In genomic region chr5:137367951-137368350, GRCh38 we compare ENCODE assay signal across 14 cellular contexts.
DNase-seq lines count a peak whose midpoint lies in the region; ATAC-seq and TF ChIP-seq lines count a peak whose summit lies in the region.
"Had no signal": no experiment of that assay in that cellular context is flagged by ENCODE, and none has a peak within 500 bp of the region (broad histone marks: within the 10 kb centered on the region; RNA-seq: fewer than 3 reads in every experiment).

No MANE protein-coding gene starts in this region.

- H4K20me1 ChIP-seq in KMS-11 (ENCODE audit: insufficient read depth) (no peaks in the 10 kb centered on the region), smooth muscle cell (ENCODE audit: low read depth) (no peaks in the 10 kb centered on the region)

- 56% methylated on average over 1 of the region's 1 CpG for WGBS in smooth muscle cell (ENCODE audit: low lambda C conversion rate)
- 82 to 89% methylated on average over 1 of the region's 1 CpG for WGBS in esophagus squamous epithelium, 2 donors

- no peak for TF ChIP-seq CTCF in KMS-11 (conservative IDR thresholded peaks at IDR 0.05; ENCODE audit: low read depth, low read length)
- no peak for TF ChIP-seq CTCF in smooth muscle cell (IDR thresholded peaks at IDR 0.05; ENCODE audit: borderline replicate concordance, insufficient read depth, poor library complexity, severe bottlenecking)
- TF ChIP-seq CTCF in gastrocnemius medialis (IDR thresholded peaks at IDR 0.05 in 4 of 5, conservative IDR thresholded peaks at IDR 0.05 in 1 of 5): no peak
- TF ChIP-seq CTCF in esophagus squamous epithelium (IDR thresholded peaks at IDR 0.05): no peak
- TF ChIP-seq CTCF in uterus (IDR thresholded peaks at IDR 0.05): no peak

- H3K4me2 ChIP-seq in KMS-11 (peak overlapping the region; percentile 45; the same call in 1 of the 2 replicates), smooth muscle cell (peak overlapping the region; percentile 10)
- H3K4me2 ChIP-seq: A549 had no signal

- H3K79me2 ChIP-seq in KMS-11 (ENCODE audit: insufficient read depth, low read depth): no peaks in the 10 kb centered on the region
- H3K79me2 ChIP-seq in smooth muscle cell (ENCODE audit: low read depth): no peaks in the 10 kb centered on the region

- H3K9me3 ChIP-seq in smooth muscle cell (replicated peaks; ENCODE audit: low read depth): no peaks in the 10 kb centered on the region
- H3K9me3 ChIP-seq in gastrocnemius medialis: no peaks in the 10 kb centered on the region
- no peaks in the 10 kb centered on the region for H3K9me3 ChIP-seq in esophagus squamous epithelium
- H3K9me3 ChIP-seq in uterus: no peaks in the 10 kb centered on the region
- H3K9me3 ChIP-seq: A549, Caco-2 had no signal

- H3K27me3 ChIP-seq in KMS-11 (ENCODE audit: insufficient read depth, low read depth) (no peaks in the 10 kb centered on the region), smooth muscle cell (ENCODE audit: low read depth) (no peaks in the 10 kb centered on the region), gastrocnemius medialis (no peaks in the 10 kb centered on the region), esophagus squamous epithelium (peaks cover 0 to 7% (median 0%) of the 10 kb centered on the region in 4 donors), uterus (no peaks in the 10 kb centered on the region)

- H3K36me3 ChIP-seq in KMS-11 (ENCODE audit: insufficient read depth): no peaks in the 10 kb centered on the region
- H3K36me3 ChIP-seq in smooth muscle cell (ENCODE audit: low read depth): no peaks in the 10 kb centered on the region
- no peaks in the 10 kb centered on the region for H3K36me3 ChIP-seq in gastrocnemius medialis
- H3K36me3 ChIP-seq in esophagus squamous epithelium: no peaks in the 10 kb centered on the region
- H3K36me3 ChIP-seq in uterus: no peaks in the 10 kb centered on the region

- peak; percentile 32 for DNase-seq in NCI-H82 (lab: John Stamatoyannopoulos, UW)
- DNase-seq in astrocyte of the hippocampus (ENCODE audit: low read depth, low spot score): peak; percentile 33
- no peak for DNase-seq in smooth muscle cell (lab: John Stamatoyannopoulos, UW; ENCODE audit: unreplicated experiment)
- no peak for DNase-seq in gastrocnemius medialis
- DNase-seq in esophagus squamous epithelium (lab: John Stamatoyannopoulos, UW): no peak
- DNase-seq in uterus: no peak
- DNase-seq in DMS 273 treated with DMSO at 0.1 percent for 48 hours (lab: John Stamatoyannopoulos, UW): no peak
- DNase-seq: Caco-2; CD8-positive, alpha-beta memory T cell; DMS53; GOT3; H9 had no signal

- H3K4me1 ChIP-seq in KMS-11 (ENCODE audit: low read depth, poor library complexity, severe bottlenecking): peaks cover 16% of the 10 kb centered on the region
- no peaks in the 10 kb centered on the region for H3K4me1 ChIP-seq in smooth muscle cell (ENCODE audit: low read depth)
- H3K4me1 ChIP-seq in gastrocnemius medialis: no peaks in the 10 kb centered on the region
- H3K4me1 ChIP-seq in esophagus squamous epithelium: peaks cover 0 to 3% (median 0%) of the 10 kb centered on the region in 3 donors
- H3K4me1 ChIP-seq in uterus: no peaks in the 10 kb centered on the region
- H3K4me1 ChIP-seq: Caco-2 had no signal

- H3F3A ChIP-seq in smooth muscle cell (ENCODE audit: low read depth): no peaks in the 10 kb centered on the region

- H3K27ac ChIP-seq in KMS-11: peak overlapping the region; percentile 18; the same call in 1 of the 2 replicates
- no peak overlapping the region for H3K27ac ChIP-seq in smooth muscle cell (ENCODE audit: low read depth)
- H3K27ac ChIP-seq in gastrocnemius medialis: no peak overlapping the region
- H3K27ac ChIP-seq in esophagus squamous epithelium: no peak overlapping the region
- H3K27ac ChIP-seq in uterus: no peak overlapping the region
- H3K27ac ChIP-seq: A549 had no signal

- H3K9ac ChIP-seq in KMS-11 (no peak overlapping the region), smooth muscle cell (ENCODE audit: low read depth) (no peak overlapping the region)

- H3K4me3 ChIP-seq in KMS-11 (IDR thresholded peaks at IDR 0.05; ENCODE audit: insufficient read depth, low read depth, low read length): no peak overlapping the region
- H3K4me3 ChIP-seq in smooth muscle cell: no peak overlapping the region
- no peak overlapping the region for H3K4me3 ChIP-seq in gastrocnemius medialis
- no peak overlapping the region for H3K4me3 ChIP-seq in esophagus squamous epithelium
- H3K4me3 ChIP-seq in uterus: no peak overlapping the region
- H3K4me3 ChIP-seq: A549 had no signal

- TF ChIP-seq POLR2A in gastrocnemius medialis (IDR thresholded peaks at IDR 0.05) (no peak), esophagus squamous epithelium (IDR thresholded peaks at IDR 0.05) (no peak), uterus (IDR thresholded peaks at IDR 0.05) (no peak)

- no peak for ATAC-seq in gastrocnemius medialis
- ATAC-seq: A549 had no signal

- intact Hi-C loops in gastrocnemius medialis (cut with DNase I; ENCODE audit: low total_unique reads) (no loop called here), esophagus squamous epithelium (cut with DNase I) (no loop called here), uterus (cut with DNase I; ENCODE audit: low total_unique reads) (no loop called here)

- peak overlapping the region; percentile 7; the same call in 1 of the 2 replicates for H2AFZ ChIP-seq in KMS-11 (ENCODE audit: low read depth)
- no peak overlapping the region for H2AFZ ChIP-seq in smooth muscle cell (ENCODE audit: low read depth)

- in situ Hi-C loops in gastrocnemius medialis (cut with MboI; ENCODE audit: low sequenced_read_pairs in 4 of 4): no loop called here

Comparison
In these comparisons a context has a peak if more than half of its experiments do, and no peak if none do; other contexts are left out.
1. DNase-seq: peak in NCI-H82 (single experiment) and astrocyte of the hippocampus (single experiment); none in smooth muscle cell (single experiment), gastrocnemius medialis (0 of 2), esophagus squamous epithelium (single experiment), uterus (0 of 2) and DMS 273 treated with DMSO at 0.1 percent for 48 hours (single experiment).